19 cellular contexts compared by ENCODE assay signal in the genomic region with DNA sequence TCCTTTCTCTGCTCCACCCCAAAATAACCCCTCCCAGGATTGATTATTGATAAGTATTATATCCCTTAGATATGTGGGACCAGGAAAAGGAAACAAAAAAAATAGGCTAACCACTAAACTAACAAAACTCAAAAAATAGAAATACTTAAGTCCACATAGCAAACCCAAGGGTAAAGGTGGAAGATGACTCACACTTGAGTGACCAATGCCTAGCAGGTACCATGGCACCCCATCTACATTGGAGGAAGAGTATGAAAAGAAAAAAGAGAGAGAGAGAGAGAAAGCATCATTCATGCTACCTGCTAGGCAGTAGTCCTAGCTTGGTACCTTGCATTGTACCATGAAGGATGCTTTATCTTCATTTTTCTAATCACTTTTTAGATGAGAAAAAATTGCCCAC. TPM values are rescaled to one million over a fixed set of nuclear protein-coding genes. Genes with fewer than 3 reads are reported as not detected.
DNase-seq lines count a peak whose midpoint lies in the region; ATAC-seq, FAIRE-seq and TF ChIP-seq lines count a peak whose summit lies in the region.
"Had no signal": no experiment of that assay in that cellular context is flagged by ENCODE, and none has a peak within 500 bp of the region (broad histone marks: within the 10 kb centered on the region; RNA-seq: fewer than 3 reads in every experiment).

No MANE protein-coding gene starts in this region.

- ATAC-seq in A549 (no peak), GM23338 (no peak), left colon (peak; percentile 56), HG03354 (IDR thresholded peaks at IDR 0.05; ENCODE audit: poor library complexity, severe bottlenecking, unreplicated experiment) (no peak), GM18498 (IDR thresholded peaks at IDR 0.05; ENCODE audit: unreplicated experiment) (no peak), GM21619 (IDR thresholded peaks at IDR 0.05; ENCODE audit: unreplicated experiment) (no peak)
- ATAC-seq: CD8-positive, alpha-beta T cell had no signal

- no peaks in the 10 kb centered on the region for H3K9me3 ChIP-seq in A549
- H3K9me3 ChIP-seq: BLaER1 treated with 17β-estradiol and CSF1 and Interleukin-3, amounts not matched to agents 10 nM and 100 nM had no signal

- peaks cover 3% of the 10 kb centered on the region; the same call in 2 of the 3 replicates for H3K36me3 Mint-ChIP-seq in GM23338 (ENCODE audit: low read depth)
- H3K36me3 Mint-ChIP-seq: CD8-positive, alpha-beta T cell had no signal

- H3K9me2 ChIP-seq in GM23338 (ENCODE audit: insufficient read depth): no peaks in the 10 kb centered on the region; the same call in 1 of the 2 replicates

- H3K4me3 ChIP-seq in A549: no peak overlapping the region
- no peak overlapping the region for H3K4me3 ChIP-seq in GM23338
- H3K4me3 ChIP-seq: BLaER1 treated with 17β-estradiol and CSF1 and Interleukin-3, amounts not matched to agents 10 nM and 100 nM; GM23248 had no signal

- no peak overlapping the region for H3K4me3 Mint-ChIP-seq in GM23338
- H3K4me3 Mint-ChIP-seq: B cell; CD8-positive, alpha-beta T cell; IgD-negative memory B cell had no signal

- no peaks in the 10 kb centered on the region; the same call in 2 of the 3 replicates for H3K9me3 Mint-ChIP-seq in GM23338
- H3K9me3 Mint-ChIP-seq: CD8-positive, alpha-beta T cell; IgD-negative memory B cell had no signal

- FAIRE-seq in A549 (lab: Jason Lieb, UNC): peak; percentile 61

- no peaks in the 10 kb centered on the region for H3F3A ChIP-seq in GM23338 (replicated peaks; ENCODE audit: low read depth)

- no peak for TF ChIP-seq EP300 in A549 (IDR thresholded peaks at IDR 0.05)

- DNase-seq in A549 (ENCODE audit: low read depth in 1 of 2, low spot score in 1 of 2) (no peak), GM23338 (ENCODE audit: low spot score) (no peak), left colon (no peak), renal cortical epithelial cell (ENCODE audit: low read depth) (peak; percentile 28)
- DNase-seq: 8988T; CD8-positive, alpha-beta T cell; DMS 273 treated with DMSO at 0.1 percent for 48 hours; DMS79; GF-D8; GM23248; H7; Karpas-422; KBM-7 had no signal

- H3K27me3 ChIP-seq in GM23338 (ENCODE audit: insufficient read depth): no peaks in the 10 kb centered on the region
- H3K27me3 ChIP-seq: BLaER1 treated with 17β-estradiol and CSF1 and Interleukin-3, amounts not matched to agents 10 nM and 100 nM had no signal

- POLR2A ChIA-PET in A549 (lab: Yijun Ruan, JAX): no interaction called here

- H3K4me2 ChIP-seq in A549 (0 out of 3 replicates have a peak overlapping the region, but pooled peaks have one; percentile 5), GM23338 (no peak overlapping the region)
- H3K4me2 ChIP-seq: BLaER1 treated with 17β-estradiol and CSF1 and Interleukin-3, amounts not matched to agents 10 nM and 100 nM had no signal

- TF ChIP-seq POLR2A in A549 (IDR thresholded peaks at IDR 0.05; ENCODE audit: low read length): no peak

- peaks cover 55% of the 10 kb centered on the region for H3K79me2 ChIP-seq in GM23338 (replicated peaks; ENCODE audit: insufficient read depth)

- H3K27ac Mint-ChIP-seq in GM23338: peak overlapping the region; percentile 34; the same call in 1 of the 2 replicates
- H3K27ac Mint-ChIP-seq: B cell; CD8-positive, alpha-beta T cell; IgD-negative memory B cell had no signal

- peaks cover 34% of the 10 kb centered on the region for H3K4me1 Mint-ChIP-seq in GM23338

- no peaks in the 10 kb centered on the region for H4K20me1 ChIP-seq in GM23338 (replicated peaks; ENCODE audit: insufficient read depth)
- H4K20me1 ChIP-seq: BLaER1 treated with 17β-estradiol and CSF1 and Interleukin-3, amounts not matched to agents 10 nM and 100 nM had no signal

- no peaks in the 10 kb centered on the region for H3K36me3 ChIP-seq in GM23338 (ENCODE audit: insufficient read depth)
- H3K36me3 ChIP-seq: BLaER1 treated with 17β-estradiol and CSF1 and Interleukin-3, amounts not matched to agents 10 nM and 100 nM had no signal

- no peak for TF ChIP-seq CTCF in A549 (IDR thresholded peaks at IDR 0.05)
- no peak for TF ChIP-seq CTCF in GM23338 (conservative IDR thresholded peaks at IDR 0.05; ENCODE audit: low read depth in 2 of 2)

- H3K27ac ChIP-seq in A549 (no peak overlapping the region), GM23338 (ENCODE audit: low read depth) (no peak overlapping the region)
- H3K27ac ChIP-seq: BLaER1 treated with 17β-estradiol and CSF1 and Interleukin-3, amounts not matched to agents 10 nM and 100 nM; GM23248 had no signal

- H3K27me3 Mint-ChIP-seq in GM23338 (ENCODE audit: insufficient read depth, low read depth, poor library complexity): no peaks in the 10 kb centered on the region
- H3K27me3 Mint-ChIP-seq: B cell, IgD-negative memory B cell had no signal

- intact Hi-C loops in left colon (cut with DNase I, micrococcal nuclease): no loop called here

- peaks cover 43% of the 10 kb centered on the region for H3K4me1 ChIP-seq in A549
- peaks cover 13% of the 10 kb centered on the region for H3K4me1 ChIP-seq in GM23338 (ENCODE audit: insufficient read depth)

- TF ChIP-seq RAD21 in A549 (conservative IDR thresholded peaks at IDR 0.05 in 1 of 2, IDR thresholded peaks at IDR 0.05 in 1 of 2): no peak

- H2AFZ ChIP-seq in GM23338: no peak overlapping the region
- H2AFZ ChIP-seq: GM23248 had no signal

- CTCF ChIA-PET in A549 (lab: Yijun Ruan, JAX): interaction anchor here (1.5 to 3.6 kb wide), 3 partner anchors 40 to 358 kb away, joined by 4 to 21 read pairs (median 8); no protein-coding TSS in a partner anchor

TF ChIP-seq in A549, 52 proteins besides CTCF, POLR2A, EP300 and RAD21:
- TF ChIP-seq CHD4 (IDR thresholded peaks at IDR 0.05; ENCODE audit: borderline replicate concordance) (no peak), SMC3 (IDR thresholded peaks at IDR 0.05) (no peak), BHLHE40 (IDR thresholded peaks at IDR 0.05; ENCODE audit: low read depth, low read length) (no peak)
- TF ChIP-seq, protein P1, sequence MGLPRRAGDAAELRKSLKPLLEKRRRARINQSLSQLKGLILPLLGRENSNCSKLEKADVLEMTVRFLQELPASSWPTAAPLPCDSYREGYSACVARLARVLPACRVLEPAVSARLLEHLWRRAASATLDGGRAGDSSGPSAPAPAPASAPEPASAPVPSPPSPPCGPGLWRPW (IDR thresholded peaks at IDR 0.05): no peak
TF ChIP-seq in A549: peak in this region for 0.

TF ChIP-seq in GM23338, 12 proteins besides CTCF, POLR2A, EP300 and RAD21 (continues in another document):
- TF ChIP-seq JUNB (IDR thresholded peaks at IDR 0.05; ENCODE audit: unreplicated experiment) (no peak), ZNF331 (CRISPR knock-in tag; IDR thresholded peaks at IDR 0.05; ENCODE audit: low read depth) (no peak)

RNA-seq across cellular contexts. Expression of a gene that starts 6.3 kb away (rescaled TPM):
- polyA plus RNA-seq in A549 (2011; rRNA removed) (24.7 and 28.3 TPM in 2 replicates), A549 (2017; fragmentation: RNase III; extraction: RNeasy Plus Mini Kit Qiagen cat#74134 plus additional on column Dnase treatment) (14.3 to 18.5 TPM (median 15.5 TPM) in 3 replicates), GM23338 (2016; fragmentation: Nextera tagmentation; extraction: Ambion mirVana) (6.7 and 7.2 TPM in 2 replicates)
- 4.9 and 6.5 TPM in 2 replicates for polyA plus RNA-seq in A549 (2012; cell fraction: cytosol; rRNA removed)
- polyA plus RNA-seq in A549 (2012; cell fraction: nucleus; rRNA removed): 11.3 and 11.4 TPM in 2 replicates
- 42.2 and 45.6 TPM in 2 replicates for polyA minus RNA-seq in A549 (2011; rRNA and poly(A)+ RNA removed)
- total RNA-seq in GM23338 (2014; rRNA removed; shearing (Covaris generic)): 43.5 and 45.9 TPM in 2 replicates
- total RNA-seq in left colon (10 to 100 TPM; 23.9 to 37.6 TPM), renal cortical epithelial cell (18.4 and 56.0 TPM in 2 replicates)
